In genomic region chr18:23330423-23330822, GRCh38 we compare ENCODE assay signal across 11 cellular contexts.
A peak's percentile ranks its signal among the peaks of the same experiment; 100 is the strongest.
DNase-seq lines count a peak whose midpoint lies in the region; ATAC-seq and TF ChIP-seq lines count a peak whose summit lies in the region.
"Had no signal": no experiment of that assay in that cellular context is flagged by ENCODE, and none has a peak within 500 bp of the region (broad histone marks: within the 10 kb centered on the region; RNA-seq: fewer than 3 reads in every experiment).

No MANE protein-coding gene starts in this region.

- H3K4me3 ChIP-seq in GM12864 (ENCODE audit: low read depth, low read length) (no peak overlapping the region), esophagus (ENCODE audit: low read depth in 1 of 2, low read length in 2 of 2) (peak overlapping the region; percentile 29 to 40)
- H3K4me3 ChIP-seq: coronary artery, hepatocyte had no signal

- ATAC-seq in GM21381 (IDR thresholded peaks at IDR 0.05; ENCODE audit: unreplicated experiment) (peak; percentile 80), HG03354 (IDR thresholded peaks at IDR 0.05; ENCODE audit: poor library complexity, severe bottlenecking, unreplicated experiment) (peak; percentile 84)

- peak overlapping the region; percentile 80 to 89 for H3K27ac ChIP-seq in esophagus (ENCODE audit: low read depth in 2 of 2, low read length in 1 of 2)
- H3K27ac ChIP-seq: coronary artery had no signal

- peaks cover 0 to 3% of the 10 kb centered on the region in 2 donors for H3K4me1 ChIP-seq in esophagus (ENCODE audit: control insufficient read depth in 2 of 2, insufficient read depth in 2 of 2, low read length in 1 of 2)

- H3K36me3 ChIP-seq in esophagus (ENCODE audit: control insufficient read depth in 2 of 2, insufficient read depth in 2 of 2, low read length in 1 of 2), result no peaks in the 10 kb centered on the region

- 59 to 60% methylated on average over 8 of the region's 8 CpGs for WGBS in esophagus, 2 donors

- no peaks in the 10 kb centered on the region for H3K9me3 ChIP-seq in esophagus (ENCODE audit: control insufficient read depth in 2 of 2, insufficient read depth in 1 of 2, low read depth in 1 of 2, low read length in 1 of 2)

- peak; percentile 31 for DNase-seq in GM12864 (ENCODE audit: low read depth)
- no peak for DNase-seq in putamen (ENCODE audit: low spot score)
- no peak for DNase-seq in GM03348 (ENCODE audit: low spot score)
- DNase-seq in activated CD4-positive, CD25-positive, alpha-beta regulatory T cell (lab: John Stamatoyannopoulos, UW), result no peak
- no peak for DNase-seq in GM10266 (ENCODE audit: extremely low spot score)
- DNase-seq: C1 segment of cervical spinal cord had no signal

- TF ChIP-seq CTCF in GM12864 (IDR thresholded peaks at IDR 0.05; ENCODE audit: low read depth, low read length, missing control alignments) (no peak), GM10266 (IDR thresholded peaks at IDR 0.05; ENCODE audit: control insufficient read depth, insufficient read depth, low read depth, missing control alignments) (no peak)

- H3K27me3 ChIP-seq in esophagus (ENCODE audit: control insufficient read depth in 1 of 2, insufficient read depth in 2 of 2, low read length in 2 of 2), result no peaks in the 10 kb centered on the region
- H3K27me3 ChIP-seq: hepatocyte had no signal
